ENCODE assay signal across 14 cellular contexts in genomic region chr20:7855545-7855944, GRCh38.
"Had no signal": no experiment of that assay in that cellular context is flagged by ENCODE, and none has a peak within 500 bp of the region (broad histone marks: within the 10 kb centered on the region; RNA-seq: fewer than 3 reads in every experiment).

No MANE protein-coding gene starts in this region.

- ATAC-seq: heart left ventricle; left lung; stimulated activated naive CD8-positive, alpha-beta T cell treated with anti-CD3 and anti-CD28 coated beads, Interleukin-15, amount 100 ng/mL, for 72 hours had no signal

- DNase-seq: activated CD4-positive, alpha-beta memory T cell treated with anti-CD3 and anti-CD28 coated beads for 36 hours; activated naive CD8-positive, alpha-beta T cell treated with anti-CD3 and anti-CD28 coated beads, Interleukin-2, amount 10 ng/mL, durations not matched to agents 7 days and 5 days; aorta; heart left ventricle; left lung; mesenchymal stem cell; occipital lobe; sigmoid colon; stimulated activated CD4-positive, alpha-beta T cell treated with anti-CD3 and anti-CD28 coated beads, Interleukin-15, amount 100 ng/mL, for 24 hours; stimulated activated CD4-positive, alpha-beta T cell treated with anti-CD3 and anti-CD28 coated beads, Interleukin-4, amount 100 ng/mL, for 24 hours; stimulated activated naive CD8-positive, alpha-beta T cell treated with anti-CD3 and anti-CD28 coated beads, Interleukin-15, amount 100 ng/mL, for 72 hours; T1000; testis had no signal

- H3K4me1 ChIP-seq: left lung, testis had no signal

- H3K4me3 ChIP-seq: cardiac muscle cell, heart left ventricle, left lung, sigmoid colon, testis had no signal

- H3K27me3 ChIP-seq: cardiac muscle cell, heart left ventricle, left lung, sigmoid colon, testis had no signal

- H3K36me3 ChIP-seq: cardiac muscle cell, heart left ventricle, left lung, sigmoid colon had no signal

- H3K9me3 ChIP-seq: heart left ventricle, left lung, sigmoid colon, testis had no signal

- H3K27ac ChIP-seq: cardiac muscle cell, heart left ventricle, left lung, sigmoid colon, testis had no signal
